ENCODE assay signal across 21 cellular contexts in the genomic region with DNA sequence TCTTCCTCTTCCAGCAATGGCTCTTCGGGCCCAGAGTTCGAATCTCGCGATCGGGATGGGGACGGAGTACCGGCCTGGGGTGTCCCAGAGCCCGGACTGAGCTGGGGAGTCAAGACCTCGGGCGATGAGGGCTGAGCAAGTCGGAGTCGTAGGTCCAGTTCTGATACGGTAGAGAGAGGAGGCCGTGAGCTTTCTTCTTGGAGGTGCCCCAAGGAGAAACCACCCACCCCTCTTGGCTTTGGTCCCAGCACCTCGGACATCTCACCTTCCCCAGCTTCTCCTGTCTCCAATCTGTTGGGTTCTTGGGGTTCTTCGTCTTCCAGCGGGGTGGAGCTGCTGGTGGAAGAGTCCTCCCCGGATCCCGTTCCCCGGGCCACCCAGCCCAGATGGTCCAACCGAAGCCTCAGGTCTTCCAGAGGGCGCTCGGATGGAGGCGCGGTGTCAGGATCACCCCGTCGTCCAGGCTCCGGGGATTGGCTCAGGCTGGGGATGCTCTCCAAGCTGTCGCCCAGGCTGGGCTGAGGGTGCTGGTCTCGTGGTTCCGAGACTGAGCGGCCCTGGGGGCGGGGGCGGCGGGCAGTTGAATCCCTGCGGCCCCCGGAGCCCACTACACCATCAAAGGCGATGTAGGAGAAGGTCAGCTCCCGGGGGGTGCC. TPM values are rescaled to one million over a fixed set of nuclear protein-coding genes. Genes with fewer than 3 reads are reported as not detected.
A peak's percentile ranks its signal among the peaks of the same experiment; 100 is the strongest.
DNase-seq lines count a peak whose midpoint lies in the region; ATAC-seq and TF ChIP-seq lines count a peak whose summit lies in the region.
"Had no signal": no experiment of that assay in that cellular context is flagged by ENCODE, and none has a peak within 500 bp of the region (broad histone marks: within the 10 kb centered on the region; RNA-seq: fewer than 3 reads in every experiment).

No MANE protein-coding gene starts in this region.

- peaks cover 28% of the 10 kb centered on the region for H3K27me3 Mint-ChIP-seq in activated CD4-positive, alpha-beta T cell treated with anti-CD3 and anti-CD28 coated beads, Interleukin-2, amount 10 ng/mL, durations not matched to agents 24 days and 14 days
- H3K27me3 Mint-ChIP-seq in glutamatergic neuron (ENCODE audit: unreplicated experiment) = peaks cover 17% of the 10 kb centered on the region
- H3K27me3 Mint-ChIP-seq in osteocyte (ENCODE audit: unreplicated experiment) = peaks cover 17% of the 10 kb centered on the region

- intact Hi-C loops in activated CD4-positive, alpha-beta T cell treated with anti-CD3 and anti-CD28 coated beads, Interleukin-2, amount 10 ng/mL, durations not matched to agents 24 days and 14 days (cut with micrococcal nuclease) = no loop called here

- DNase-seq in activated CD4-positive, alpha-beta T cell treated with anti-CD3 and anti-CD28 coated beads, Interleukin-2, amount 10 ng/mL, durations not matched to agents 24 days and 14 days = no peak
- no peak for DNase-seq in activated CD4-positive, alpha-beta T cell treated with anti-CD3 and anti-CD28 coated beads for 48 hours
- DNase-seq in glutamatergic neuron = no peak
- DNase-seq in osteocyte (ENCODE audit: extremely low spot score, unreplicated experiment) = no peak
- DNase-seq in medulla oblongata (ENCODE audit: extremely low spot score) = no peak
- no peak for DNase-seq in NCI-H1048 (lab: John Stamatoyannopoulos, UW)
- DNase-seq: 8988T; EL; NCI-H1105; NCI-H146; NCI-H2029 treated with DMSO at 0.1 percent for 48 hours; NCI-H226; NCI-H510A treated with DMSO at 0.1 percent for 48 hours; NCI-H748 treated with DMSO at 0.1 percent for 48 hours; NK-92 treated with Interleukin-12 subunit alpha and Interleukin-12 subunit beta, amount 100 ng/mL, for 24 hours; SJCRH30 had no signal

- TF ChIP-seq CTCF in HEK293 (tag by site-specific recombination; IDR thresholded peaks at IDR 0.05) = no peak
- TF ChIP-seq CTCF in glutamatergic neuron (IDR thresholded peaks at IDR 0.05; ENCODE audit: partially characterized antibody, unreplicated experiment) = no peak
- no peak for TF ChIP-seq CTCF in osteocyte (IDR thresholded peaks at IDR 0.05)

- peaks cover 5% of the 10 kb centered on the region for H3K36me3 Mint-ChIP-seq in activated CD4-positive, alpha-beta T cell treated with anti-CD3 and anti-CD28 coated beads, Interleukin-2, amount 10 ng/mL, durations not matched to agents 24 days and 14 days (ENCODE audit: low read depth)
- no peaks in the 10 kb centered on the region for H3K36me3 Mint-ChIP-seq in glutamatergic neuron (ENCODE audit: unreplicated experiment)
- H3K36me3 Mint-ChIP-seq in osteocyte (ENCODE audit: unreplicated experiment) = no peaks in the 10 kb centered on the region

- CTCF ChIA-PET in HEK293 (lab: Yijun Ruan, JAX) = interaction anchor here (0.5 to 3.2 kb wide), 8 partner anchors 8 to 369 kb away, joined by 3 to 39 read pairs (median 13); a partner anchor contains a TSS

- POLR2A ChIA-PET in HEK293 (lab: Yijun Ruan, JAX) = no interaction called here

- no peaks in the 10 kb centered on the region for H3K36me3 ChIP-seq in HEK293 (ENCODE audit: control insufficient read depth in 2 of 2, insufficient read depth in 1 of 2, low read length in 2 of 2)
- H3K36me3 ChIP-seq: SJCRH30 had no signal

- H3K4me3 ChIP-seq in HEK293 (ENCODE audit: low read depth, low read length) = no peak overlapping the region

- no peak overlapping the region for H3K27ac Mint-ChIP-seq in activated CD4-positive, alpha-beta T cell treated with anti-CD3 and anti-CD28 coated beads, Interleukin-2, amount 10 ng/mL, durations not matched to agents 24 days and 14 days
- H3K27ac Mint-ChIP-seq in glutamatergic neuron (ENCODE audit: unreplicated experiment) (no peak overlapping the region), osteocyte (ENCODE audit: unreplicated experiment) (no peak overlapping the region)
- H3K27ac Mint-ChIP-seq: CD14-positive monocyte had no signal

- peaks cover 6% of the 10 kb centered on the region for H3K4me1 ChIP-seq in HEK293 (ENCODE audit: control insufficient read depth, insufficient read depth, low read length)

- no peaks in the 10 kb centered on the region for H3K9me3 ChIP-seq in HEK293 (ENCODE audit: control insufficient read depth, insufficient read depth, low read depth, low read length)
- H3K9me3 ChIP-seq: SJCRH30 had no signal

- H3K4me1 Mint-ChIP-seq in activated CD4-positive, alpha-beta T cell treated with anti-CD3 and anti-CD28 coated beads, Interleukin-2, amount 10 ng/mL, durations not matched to agents 24 days and 14 days = peaks cover 28% of the 10 kb centered on the region
- H3K4me1 Mint-ChIP-seq in glutamatergic neuron (ENCODE audit: low read depth, unreplicated experiment) = peaks cover 18% of the 10 kb centered on the region
- peaks cover 23% of the 10 kb centered on the region for H3K4me1 Mint-ChIP-seq in osteocyte (ENCODE audit: unreplicated experiment)

- peak overlapping the region; percentile 15 for H3K4me3 Mint-ChIP-seq in activated CD4-positive, alpha-beta T cell treated with anti-CD3 and anti-CD28 coated beads, Interleukin-2, amount 10 ng/mL, durations not matched to agents 24 days and 14 days
- H3K4me3 Mint-ChIP-seq in glutamatergic neuron (ENCODE audit: unreplicated experiment) (peak overlapping the region; percentile 64), osteocyte (ENCODE audit: unreplicated experiment) (peak overlapping the region; percentile 14)

- no peak for ATAC-seq in GM21423 (IDR thresholded peaks at IDR 0.05; ENCODE audit: unreplicated experiment)

- no peaks in the 10 kb centered on the region for H3K9me3 Mint-ChIP-seq in activated CD4-positive, alpha-beta T cell treated with anti-CD3 and anti-CD28 coated beads, Interleukin-2, amount 10 ng/mL, durations not matched to agents 24 days and 14 days
- H3K9me3 Mint-ChIP-seq in glutamatergic neuron (ENCODE audit: unreplicated experiment) = peaks cover 11% of the 10 kb centered on the region
- no peaks in the 10 kb centered on the region for H3K9me3 Mint-ChIP-seq in osteocyte (ENCODE audit: unreplicated experiment)
- H3K9me3 Mint-ChIP-seq: H9 had no signal

- H3K27ac ChIP-seq in HEK293 (ENCODE audit: extremely low read depth, low read depth, low read length) = no peak overlapping the region
- H3K27ac ChIP-seq: RWPE1, SJCRH30 had no signal

TF ChIP-seq in HEK293, 187 proteins besides CTCF, POLR2A, EP300 and RAD21:
- TF ChIP-seq KLF10 (tag by site-specific recombination; IDR thresholded peaks at IDR 0.05) (peak; percentile 6; the same call in 1 of the 2 replicates), ZBTB48 (tag by site-specific recombination; IDR thresholded peaks at IDR 0.05) (no peak)
TF ChIP-seq in HEK293: peak in this region for 1.

RNA-seq across cellular contexts. Expression of a gene that starts 2.5 kb away (rescaled TPM):
- 2.6 and 2.8 TPM in 2 replicates for total RNA-seq in activated CD4-positive, alpha-beta T cell treated with anti-CD3 and anti-CD28 coated beads, Interleukin-2, amount 10 ng/mL, durations not matched to agents 24 days and 14 days
- total RNA-seq in glutamatergic neuron (ENCODE audit: unreplicated experiment) (179 TPM), osteocyte (15.6 and 15.8 TPM in 2 replicates)

RNA-seq across cellular contexts. Expression of a gene that starts 3.9 kb away (rescaled TPM):
- 1.3 and 1.9 TPM in 2 replicates for total RNA-seq in activated CD4-positive, alpha-beta T cell treated with anti-CD3 and anti-CD28 coated beads, Interleukin-2, amount 10 ng/mL, durations not matched to agents 24 days and 14 days
- total RNA-seq in glutamatergic neuron (ENCODE audit: unreplicated experiment) (6.6 TPM), osteocyte (0.29 and 0.62 TPM in 2 replicates)

RNA-seq across cellular contexts. Expression of a gene that starts 12.9 kb away (rescaled TPM):
- 215 and 219 TPM in 2 replicates for total RNA-seq in activated CD4-positive, alpha-beta T cell treated with anti-CD3 and anti-CD28 coated beads, Interleukin-2, amount 10 ng/mL, durations not matched to agents 24 days and 14 days
- total RNA-seq in glutamatergic neuron (ENCODE audit: unreplicated experiment) (73.6 TPM), osteocyte (61.9 and 68.9 TPM in 2 replicates)

RNA-seq across cellular contexts. Expression of a gene that starts 26.6 kb away (rescaled TPM):
- 11.3 TPM in 2 replicates for total RNA-seq in activated CD4-positive, alpha-beta T cell treated with anti-CD3 and anti-CD28 coated beads, Interleukin-2, amount 10 ng/mL, durations not matched to agents 24 days and 14 days
- not detected for total RNA-seq in glutamatergic neuron (ENCODE audit: unreplicated experiment)
- 93.8 and 176 TPM in 2 replicates for total RNA-seq in osteocyte

Comparison
In these comparisons a context has a peak if more than half of its experiments do, and no peak if none do; other contexts are left out.
1. H3K4me3 Mint-ChIP-seq: peak in every context shown above with its lines; median percentile 64 in glutamatergic neuron; 15 in activated CD4-positive, alpha-beta T cell treated with anti-CD3 and anti-CD28 coated beads, Interleukin-2, amount 10 ng/mL, durations not matched to agents 24 days and 14 days; 14 in osteocyte.
2. RNA of a gene that starts 2.5 kb away (total RNA-seq): 179 TPM in glutamatergic neuron (single experiment); 15.6 to 15.8 TPM in osteocyte and 2.6 to 2.8 TPM in activated CD4-positive, alpha-beta T cell treated with anti-CD3 and anti-CD28 coated beads, Interleukin-2, amount 10 ng/mL, durations not matched to agents 24 days and 14 days; every median in the first group is over 10 times any median in the second.